Comparison of ENCODE assay signal across 17 cellular contexts in the genomic region with DNA sequence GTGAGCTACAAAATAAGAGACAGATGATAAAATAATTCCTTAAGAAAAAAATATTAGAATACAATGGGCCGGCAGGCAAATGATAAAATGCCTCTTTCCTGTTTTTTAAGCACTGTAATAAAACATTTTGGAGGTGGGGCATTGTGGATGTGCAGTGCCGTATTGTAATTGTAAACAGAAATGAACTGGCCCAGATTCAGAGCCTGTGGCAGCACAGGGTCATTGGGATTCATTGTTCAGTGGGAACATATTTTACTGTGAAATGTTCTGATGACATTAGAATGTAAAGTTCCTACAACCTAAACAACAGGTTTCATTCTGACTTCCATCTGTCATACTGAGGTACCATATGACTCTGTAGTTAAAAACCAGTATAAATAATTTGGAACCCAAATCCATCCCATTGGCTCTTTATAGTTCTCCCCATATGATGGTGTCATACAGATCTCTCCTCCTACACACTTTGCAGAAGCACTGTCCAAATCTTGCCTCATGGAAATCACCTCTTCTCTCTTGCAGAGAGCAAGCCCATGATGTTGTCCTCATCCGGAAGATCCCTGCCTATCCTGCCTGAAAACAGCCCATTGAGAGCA.
DNase-seq lines count a peak whose midpoint lies in the region; ATAC-seq and TF ChIP-seq lines count a peak whose summit lies in the region.
"Had no signal": no experiment of that assay in that cellular context is flagged by ENCODE, and none has a peak within 500 bp of the region (broad histone marks: within the 10 kb centered on the region; RNA-seq: fewer than 3 reads in every experiment).

No MANE protein-coding gene starts in this region.

- CTCF ChIA-PET in activated CD4-positive, alpha-beta T cell treated with anti-CD3 and anti-CD28 coated beads for 36 hours (lab: Charles Lee) = no interaction called here
- CTCF ChIA-PET in CD8-positive, alpha-beta memory T cell (lab: Charles Lee) = no interaction called here

- H3K27ac ChIP-seq in VCaP (peak overlapping the region; percentile 78), prostate gland (peak overlapping the region in 1 of 2 donors; percentile 35), esophagus muscularis mucosa (replicated peaks in 1 of 4) (no peak overlapping the region)
- H3K27ac ChIP-seq in CD8-positive, alpha-beta memory T cell (ENCODE audit: low read depth, low read length) = no peak overlapping the region
- H3K27ac ChIP-seq: 22Rv1, BLaER1 had no signal

- peak; percentile 68 for ATAC-seq in activated CD4-positive, alpha-beta T cell treated with anti-CD3 and anti-CD28 coated beads for 36 hours
- peak; percentile 52 for ATAC-seq in activated naive CD8-positive, alpha-beta T cell treated with anti-CD3 and anti-CD28 coated beads, Interleukin-2, amount 50 U/mL, for 24 hours

- no peak for TF ChIP-seq EP300 in esophagus muscularis mucosa (IDR thresholded peaks at IDR 0.05)

- no peak for TF ChIP-seq CTCF in VCaP (conservative IDR thresholded peaks at IDR 0.05)
- TF ChIP-seq CTCF in prostate gland (IDR thresholded peaks at IDR 0.05) = no peak
- no peak for TF ChIP-seq CTCF in esophagus muscularis mucosa (IDR thresholded peaks at IDR 0.05)

- H3K4me1 ChIP-seq in prostate gland (replicated peaks) (no peaks in the 10 kb centered on the region), esophagus muscularis mucosa (no peaks in the 10 kb centered on the region)
- H3K4me1 ChIP-seq in CD8-positive, alpha-beta memory T cell (ENCODE audit: insufficient read depth, low read length) = no peaks in the 10 kb centered on the region

- 43% methylated on average over 3 of the region's 3 CpGs for WGBS in prostate gland
- whole genome bisulfite sequencing in esophagus muscularis mucosa = 58% methylated on average over 3 of the region's 3 CpGs

- POLR2A ChIA-PET in activated CD4-positive, alpha-beta T cell treated with anti-CD3 and anti-CD28 coated beads for 36 hours (lab: Charles Lee) = no interaction called here
- POLR2A ChIA-PET in CD8-positive, alpha-beta memory T cell (lab: Charles Lee) = no interaction called here

- no peaks in the 10 kb centered on the region for H3K27me3 ChIP-seq in prostate gland (replicated peaks; ENCODE audit: insufficient read depth)
- no peaks in the 10 kb centered on the region for H3K27me3 ChIP-seq in CD8-positive, alpha-beta memory T cell (ENCODE audit: insufficient read depth, low read length, poor library complexity, severe bottlenecking)
- H3K27me3 ChIP-seq in esophagus muscularis mucosa = peaks cover 0 to 14% (median 0%) of the 10 kb centered on the region in 4 donors
- H3K27me3 ChIP-seq: BLaER1 had no signal

- no peaks in the 10 kb centered on the region for H3K36me3 ChIP-seq in prostate gland
- no peaks in the 10 kb centered on the region for H3K36me3 ChIP-seq in CD8-positive, alpha-beta memory T cell (ENCODE audit: insufficient read depth, low read length)
- no peaks in the 10 kb centered on the region for H3K36me3 ChIP-seq in esophagus muscularis mucosa
- H3K36me3 ChIP-seq: BLaER1, HAP-1 had no signal

- no peak overlapping the region for H3K4me3 Mint-ChIP-seq in activated CD4-positive, alpha-beta T cell treated with anti-CD3 and anti-CD28 coated beads for 36 hours
- H3K4me3 Mint-ChIP-seq in activated naive CD8-positive, alpha-beta T cell treated with anti-CD3 and anti-CD28 coated beads, Interleukin-2, amount 50 U/mL, for 24 hours = no peak overlapping the region
- H3K4me3 Mint-ChIP-seq in activated naive CD8-positive, alpha-beta T cell treated with anti-CD3 and anti-CD28 coated beads for 36 hours = no peak overlapping the region
- H3K4me3 Mint-ChIP-seq in CD8-positive, alpha-beta memory T cell = no peak overlapping the region
- H3K4me3 Mint-ChIP-seq: CD4-positive, CD25-positive, alpha-beta regulatory T cell; IgD-negative memory B cell had no signal

- no peak for TF ChIP-seq POLR2A in prostate gland (IDR thresholded peaks at IDR 0.05)
- TF ChIP-seq POLR2A in esophagus muscularis mucosa (IDR thresholded peaks at IDR 0.05; ENCODE audit: low read depth) = no peak

- no peak for DNase-seq in activated CD4-positive, alpha-beta T cell treated with anti-CD3 and anti-CD28 coated beads for 36 hours
- DNase-seq in activated CD4-positive, alpha-beta T cell treated with anti-CD3 and anti-CD28 coated beads for 4 hours = no peak
- no peak for DNase-seq in activated naive CD8-positive, alpha-beta T cell treated with anti-CD3 and anti-CD28 coated beads, Interleukin-2, amount 50 U/mL, for 24 hours
- DNase-seq in activated naive CD8-positive, alpha-beta T cell treated with anti-CD3 and anti-CD28 coated beads for 36 hours = no peak
- DNase-seq in prostate gland (ENCODE audit: low spot score) (peak; percentile 33), esophagus muscularis mucosa (ENCODE audit: extremely low spot score) (no peak)
- no peak for DNase-seq in CD8-positive, alpha-beta memory T cell
- DNase-seq: AML-193; Calu3; CD4-positive, CD25-positive, alpha-beta regulatory T cell; DMS 273 treated with DMSO at 0.1 percent for 48 hours; GOT3 had no signal

- no peaks in the 10 kb centered on the region for H3K9me3 Mint-ChIP-seq in activated CD4-positive, alpha-beta T cell treated with anti-CD3 and anti-CD28 coated beads for 36 hours (ENCODE audit: low read depth)
- H3K9me3 Mint-ChIP-seq in activated naive CD8-positive, alpha-beta T cell treated with anti-CD3 and anti-CD28 coated beads, Interleukin-2, amount 50 U/mL, for 24 hours = no peaks in the 10 kb centered on the region
- H3K9me3 Mint-ChIP-seq in activated naive CD8-positive, alpha-beta T cell treated with anti-CD3 and anti-CD28 coated beads for 36 hours = no peaks in the 10 kb centered on the region
- H3K9me3 Mint-ChIP-seq in CD8-positive, alpha-beta memory T cell = no peaks in the 10 kb centered on the region

- no peak overlapping the region for H3K4me3 ChIP-seq in prostate gland
- no peak overlapping the region for H3K4me3 ChIP-seq in CD8-positive, alpha-beta memory T cell (ENCODE audit: low read length)
- H3K4me3 ChIP-seq in esophagus muscularis mucosa = no peak overlapping the region
- H3K4me3 ChIP-seq: BLaER1, HAP-1 had no signal

- peaks cover 26% of the 10 kb centered on the region for H3K27me3 Mint-ChIP-seq in activated CD4-positive, alpha-beta T cell treated with anti-CD3 and anti-CD28 coated beads for 36 hours
- peaks cover 28% of the 10 kb centered on the region for H3K27me3 Mint-ChIP-seq in activated naive CD8-positive, alpha-beta T cell treated with anti-CD3 and anti-CD28 coated beads, Interleukin-2, amount 50 U/mL, for 24 hours
- H3K27me3 Mint-ChIP-seq in activated naive CD8-positive, alpha-beta T cell treated with anti-CD3 and anti-CD28 coated beads for 36 hours = peaks cover 19% of the 10 kb centered on the region
- peaks cover 8 to 24% of the 10 kb centered on the region in 2 donors for H3K27me3 Mint-ChIP-seq in CD8-positive, alpha-beta memory T cell

- H3K4me1 Mint-ChIP-seq in activated CD4-positive, alpha-beta T cell treated with anti-CD3 and anti-CD28 coated beads for 36 hours = peaks cover 5% of the 10 kb centered on the region
- peaks cover 2% of the 10 kb centered on the region for H3K4me1 Mint-ChIP-seq in activated naive CD8-positive, alpha-beta T cell treated with anti-CD3 and anti-CD28 coated beads, Interleukin-2, amount 50 U/mL, for 24 hours
- peaks cover 2% of the 10 kb centered on the region for H3K4me1 Mint-ChIP-seq in activated naive CD8-positive, alpha-beta T cell treated with anti-CD3 and anti-CD28 coated beads for 36 hours
- no peaks in the 10 kb centered on the region for H3K4me1 Mint-ChIP-seq in CD8-positive, alpha-beta memory T cell
- H3K4me1 Mint-ChIP-seq: IgD-negative memory B cell had no signal

- H3K9me3 ChIP-seq in prostate gland (no peaks in the 10 kb centered on the region), esophagus muscularis mucosa (no peaks in the 10 kb centered on the region)
- H3K9me3 ChIP-seq in CD8-positive, alpha-beta memory T cell (ENCODE audit: low read length) = no peaks in the 10 kb centered on the region
- H3K9me3 ChIP-seq: HAP-1 had no signal

- H3K27ac Mint-ChIP-seq in activated CD4-positive, alpha-beta T cell treated with anti-CD3 and anti-CD28 coated beads for 36 hours = no peak overlapping the region
- no peak overlapping the region for H3K27ac Mint-ChIP-seq in activated naive CD8-positive, alpha-beta T cell treated with anti-CD3 and anti-CD28 coated beads, Interleukin-2, amount 50 U/mL, for 24 hours
- no peak overlapping the region for H3K27ac Mint-ChIP-seq in activated naive CD8-positive, alpha-beta T cell treated with anti-CD3 and anti-CD28 coated beads for 36 hours
- H3K27ac Mint-ChIP-seq in CD8-positive, alpha-beta memory T cell = peak overlapping the region in 1 of 8 donors; percentile 74
- H3K27ac Mint-ChIP-seq: CD4-positive, CD25-positive, alpha-beta regulatory T cell; IgD-negative memory B cell had no signal

- H3K36me3 Mint-ChIP-seq in activated CD4-positive, alpha-beta T cell treated with anti-CD3 and anti-CD28 coated beads for 36 hours (ENCODE audit: low read depth) = no peaks in the 10 kb centered on the region
- H3K36me3 Mint-ChIP-seq in activated naive CD8-positive, alpha-beta T cell treated with anti-CD3 and anti-CD28 coated beads, Interleukin-2, amount 50 U/mL, for 24 hours (ENCODE audit: low read depth) = no peaks in the 10 kb centered on the region
- H3K36me3 Mint-ChIP-seq in activated naive CD8-positive, alpha-beta T cell treated with anti-CD3 and anti-CD28 coated beads for 36 hours = no peaks in the 10 kb centered on the region
- no peaks in the 10 kb centered on the region for H3K36me3 Mint-ChIP-seq in CD8-positive, alpha-beta memory T cell
- H3K36me3 Mint-ChIP-seq: CD4-positive, CD25-positive, alpha-beta regulatory T cell; IgD-negative memory B cell had no signal

- intact Hi-C loops in activated CD4-positive, alpha-beta T cell treated with anti-CD3 and anti-CD28 coated beads for 36 hours (cut with DNase I, micrococcal nuclease) = no loop called here
- intact Hi-C loops in prostate gland (cut with DNase I) (no loop called here), esophagus muscularis mucosa (cut with DNase I) (no loop called here)
